11 cellular contexts compared by ENCODE assay signal in genomic region chr5:154078305-154078704, GRCh38. TPM values are rescaled to one million over a fixed set of nuclear protein-coding genes. Genes with fewer than 3 reads are reported as not detected.
A peak's percentile ranks its signal among the peaks of the same experiment; 100 is the strongest.
DNase-seq lines count a peak whose midpoint lies in the region; ATAC-seq and TF ChIP-seq lines count a peak whose summit lies in the region.
"Had no signal": no experiment of that assay in that cellular context is flagged by ENCODE, and none has a peak within 500 bp of the region (broad histone marks: within the 10 kb centered on the region; RNA-seq: fewer than 3 reads in every experiment).

No MANE protein-coding gene starts in this region.

- no peak overlapping the region for H3K27ac ChIP-seq in SK-N-MC

- no peaks in the 10 kb centered on the region for H3K9me3 ChIP-seq in SK-N-MC (ENCODE audit: low read depth, low read length)

- no peak overlapping the region for H3K4me3 ChIP-seq in SK-N-MC

- intact Hi-C loops in Right ventricle myocardium superior (cut with DNase I), result no loop called here
- intact Hi-C loops in cardiac septum (cut with DNase I), result no loop called here

- H3K9ac ChIP-seq in SK-N-MC (ENCODE audit: insufficient read length), result no peak overlapping the region

- peak; percentile 18 for ATAC-seq in Right ventricle myocardium superior (ENCODE audit: poor library complexity)
- ATAC-seq in GM18520 (IDR thresholded peaks at IDR 0.05; ENCODE audit: unreplicated experiment), result no peak
- ATAC-seq in HG03159 (IDR thresholded peaks at IDR 0.05; ENCODE audit: unreplicated experiment), result no peak
- ATAC-seq: T-cell had no signal

- DNase-seq in Right ventricle myocardium superior (no peak), cardiac septum (ENCODE audit: low spot score) (no peak), NCI-H2029 (lab: John Stamatoyannopoulos, UW) (peak; percentile 63), SK-N-MC (ENCODE audit: low read depth, low spot score) (peak; percentile 83), GM13976 (ENCODE audit: low spot score) (no peak)
- no peak for DNase-seq in activated naive CD4-positive, alpha-beta T cell (lab: John Stamatoyannopoulos, UW)
- DNase-seq: central memory CD4-positive, alpha-beta T cell; OCI-M1; T-cell had no signal

- no peak for TF ChIP-seq CTCF in GM13976 (IDR thresholded peaks at IDR 0.05; ENCODE audit: borderline replicate concordance, control extremely low read depth, extremely low read depth, insufficient read depth, missing control alignments)

- no peaks in the 10 kb centered on the region for H3K36me3 ChIP-seq in SK-N-MC (ENCODE audit: insufficient read depth, low read length)

- in situ Hi-C loops in GM13976 (cut with MboI; ENCODE audit: low sequenced_read_pairs, unreplicated experiment), result loop anchor here (10.0 kb wide), 1 partner anchor 106 kb away; no protein-coding TSS in a partner anchor

RNA-seq across cellular contexts. Expression of gene MFAP3, which starts 39.5 kb away (rescaled TPM):
- total RNA-seq in Right ventricle myocardium superior, result 27.2 TPM
- total RNA-seq in cardiac septum, result 33.3 TPM

RNA-seq across cellular contexts. Expression of gene FAM114A2, which starts 39.6 kb away (rescaled TPM):
- total RNA-seq in Right ventricle myocardium superior (29.6 TPM), cardiac septum (37.6 TPM)

Comparison
In these comparisons a context has a peak if more than half of its experiments do, and no peak if none do; other contexts are left out.
1. DNase-seq: peak in NCI-H2029 (single experiment) and SK-N-MC (single experiment); none in Right ventricle myocardium superior (single experiment), cardiac septum (single experiment), GM13976 (single experiment) and activated naive CD4-positive, alpha-beta T cell (0 of 4).